9 cellular contexts compared by ENCODE assay signal in the genomic region with DNA sequence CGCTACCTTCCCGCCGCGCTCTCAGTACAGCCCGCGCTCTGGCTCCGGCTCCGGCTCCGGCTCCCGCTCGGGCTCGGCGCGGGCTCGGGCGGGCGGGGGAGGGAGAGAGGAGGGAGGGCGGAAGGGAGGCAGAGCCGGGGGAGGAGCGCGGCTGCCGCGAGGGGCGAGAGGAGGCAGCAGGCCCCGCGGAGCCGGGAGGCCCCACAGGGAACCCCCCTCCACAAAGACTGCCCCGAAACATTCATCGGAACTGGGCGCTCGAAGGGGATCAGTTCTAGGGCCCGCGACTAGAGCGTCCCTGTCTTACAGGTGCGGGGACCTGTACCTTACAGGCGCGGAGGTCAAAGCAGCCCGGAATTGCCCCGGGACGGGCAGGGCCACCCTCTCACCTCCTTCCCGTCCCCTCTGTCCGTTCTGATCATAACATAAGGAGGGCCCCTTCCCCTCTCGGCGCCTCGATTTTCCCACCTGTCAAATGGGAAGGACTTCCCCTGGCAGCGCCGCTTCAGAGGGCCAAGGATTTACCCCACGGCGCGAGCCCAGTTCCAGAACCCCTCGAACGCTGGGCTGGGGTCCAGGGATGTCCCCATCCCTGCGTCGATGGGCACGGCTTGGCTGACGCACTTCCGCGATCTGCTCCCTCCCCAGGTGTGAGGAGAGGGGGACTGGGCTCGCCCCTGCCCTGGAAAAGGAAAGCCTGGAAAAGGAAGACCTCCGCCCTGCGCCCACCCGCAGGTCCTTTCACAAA. TPM values are rescaled to one million over a fixed set of nuclear protein-coding genes. Genes with fewer than 3 reads are reported as not detected.
DNase-seq lines count a peak whose midpoint lies in the region; ATAC-seq, FAIRE-seq and TF ChIP-seq lines count a peak whose summit lies in the region.
"Had no signal": no experiment of that assay in that cellular context is flagged by ENCODE, and none has a peak within 500 bp of the region (broad histone marks: within the 10 kb centered on the region; RNA-seq: fewer than 3 reads in every experiment).

A gene (minus strand): TSS at position 40 of the 748 bp plus-strand sequence. CDS start 407 bp downstream, outside the sequence.

- peaks cover 34 to 62% (median 45%) of the 10 kb centered on the region in 3 donors for H3K4me1 ChIP-seq in esophagus squamous epithelium
- peaks cover 11 to 16% of the 10 kb centered on the region in 2 experiments for H3K4me1 ChIP-seq in trophoblast cell (ENCODE audit: control insufficient read depth in 1 of 2, insufficient read depth in 2 of 2, low read length in 2 of 2)

- H2BK5ac ChIP-seq in trophoblast cell (ENCODE audit: low read depth, low read length, poor library complexity), result no peak within 1 kb of the TSS

- DNase-seq in CD1c-positive myeloid dendritic cell (ENCODE audit: extremely low spot score) (peak; percentile 38), HTR-8/SVneo (ENCODE audit: insufficient read length, low spot score) (peak; percentile 51), activated T-cell treated with anti-CD3 and anti-CD28 coated beads for 1 hour (ENCODE audit: low read depth) (peak; percentile 55), esophagus squamous epithelium (lab: John Stamatoyannopoulos, UW) (no peak), trophoblast cell (peak in 1 of 2 donors; percentile 55), MV-4-11 (lab: John Stamatoyannopoulos, UW) (no peak)

- peaks cover 29 to 100% (median 41%) of the 10 kb centered on the region in 4 donors for H3K27me3 ChIP-seq in esophagus squamous epithelium
- peaks cover 75% of the 10 kb centered on the region for H3K27me3 ChIP-seq in trophoblast cell (ENCODE audit: insufficient read depth, low read length)

- H3K9ac ChIP-seq in trophoblast cell (ENCODE audit: low read length), result no peak within 1 kb of the TSS

- no peak for TF ChIP-seq POLR2A in esophagus squamous epithelium (IDR thresholded peaks at IDR 0.05)

- no peak within 1 kb of the TSS for H2AK5ac ChIP-seq in trophoblast cell (ENCODE audit: low read length)

- no peak within 1 kb of the TSS for H2AFZ ChIP-seq in trophoblast cell (ENCODE audit: insufficient read depth, low read length, poor library complexity)

- no peaks in the 10 kb centered on the region for H3K36me3 ChIP-seq in esophagus squamous epithelium
- no peaks in the 10 kb centered on the region for H3K36me3 ChIP-seq in trophoblast cell (ENCODE audit: control insufficient read depth in 1 of 2, insufficient read depth in 2 of 2, low read length in 2 of 2)

- no peaks in the 10 kb centered on the region for H3K9me3 ChIP-seq in esophagus squamous epithelium
- H3K9me3 ChIP-seq in trophoblast cell (ENCODE audit: insufficient read depth, low read depth, low read length), result peaks cover 16% of the 10 kb centered on the region

- H3K14ac ChIP-seq in trophoblast cell (ENCODE audit: low read length), result no peak within 1 kb of the TSS

- no peak within 1 kb of the TSS for H4K8ac ChIP-seq in trophoblast cell (ENCODE audit: low read depth, low read length)

- no peak for FAIRE-seq in HTR-8/SVneo (lab: Jason Lieb, UNC)
- FAIRE-seq: endometrium had no signal

- WGBS in esophagus squamous epithelium, 2 donors, result 0 to 82% methylated on average over 2 to 3 of the region's 62 CpGs
- WGBS in trophoblast cell (ENCODE audit: extremely low coverage, insufficient coverage, insufficient read length), result no CpG with 5 or more reads among the region's 62 CpGs

- no peak within 1 kb of the TSS for H2BK120ac ChIP-seq in trophoblast cell (ENCODE audit: insufficient read depth, low read length, poor library complexity)

- H3K27ac ChIP-seq in esophagus squamous epithelium (no peak within 1 kb of the TSS), trophoblast cell (ENCODE audit: low read depth, low read length) (no peak within 1 kb of the TSS)

- H3K4me2 ChIP-seq in trophoblast cell (ENCODE audit: low read length), result peak within 1 kb of the TSS; percentile 64

- H3K79me1 ChIP-seq in trophoblast cell (ENCODE audit: low read length), result no peaks in the 10 kb centered on the region

- intact Hi-C loops in esophagus squamous epithelium (cut with DNase I), result no loop called here

- no peak for ATAC-seq in HG03108 (IDR thresholded peaks at IDR 0.05; ENCODE audit: unreplicated experiment)
- no peak for ATAC-seq in HG02763 (IDR thresholded peaks at IDR 0.05; ENCODE audit: unreplicated experiment)

- no peak within 1 kb of the TSS for H4K12ac ChIP-seq in trophoblast cell (ENCODE audit: low read depth, low read length)

- H3K4me3 ChIP-seq in esophagus squamous epithelium (peak within 1 kb of the TSS; percentile 25 to 68 (median 40)), trophoblast cell (ENCODE audit: low read depth, low read length) (no peak within 1 kb of the TSS)

- TF ChIP-seq CTCF in esophagus squamous epithelium (IDR thresholded peaks at IDR 0.05), result no peak

- H3K79me2 ChIP-seq in trophoblast cell (ENCODE audit: control insufficient read depth, insufficient read depth, low read length, poor library complexity), result no peaks in the 10 kb centered on the region

- no peak within 1 kb of the TSS for H3K18ac ChIP-seq in trophoblast cell (ENCODE audit: low read length)

- H4K91ac ChIP-seq in trophoblast cell (ENCODE audit: low read depth, low read length), result no peak within 1 kb of the TSS

- H2BK12ac ChIP-seq in trophoblast cell (ENCODE audit: low read length), result no peak within 1 kb of the TSS

- no peak within 1 kb of the TSS for H3K23ac ChIP-seq in trophoblast cell (ENCODE audit: low read length)

- H3K4ac ChIP-seq in trophoblast cell (ENCODE audit: low read depth, low read length), result no peak within 1 kb of the TSS

RNA-seq across cellular contexts. Expression of the gene that starts here (rescaled TPM):
- total RNA-seq in esophagus squamous epithelium, result not detected
- 0.31 and 0.43 TPM in 2 replicates for polyA plus RNA-seq in trophoblast cell (2013)

Comparison
In these comparisons a context has a peak if more than half of its experiments do, and no peak if none do; other contexts are left out.
1. DNase-seq: peak in CD1c-positive myeloid dendritic cell (single experiment), HTR-8/SVneo (single experiment) and activated T-cell treated with anti-CD3 and anti-CD28 coated beads for 1 hour (single experiment); none in esophagus squamous epithelium (single experiment) and MV-4-11 (single experiment).